ENCODE assay signal across 1 cellular context in the genomic region with DNA sequence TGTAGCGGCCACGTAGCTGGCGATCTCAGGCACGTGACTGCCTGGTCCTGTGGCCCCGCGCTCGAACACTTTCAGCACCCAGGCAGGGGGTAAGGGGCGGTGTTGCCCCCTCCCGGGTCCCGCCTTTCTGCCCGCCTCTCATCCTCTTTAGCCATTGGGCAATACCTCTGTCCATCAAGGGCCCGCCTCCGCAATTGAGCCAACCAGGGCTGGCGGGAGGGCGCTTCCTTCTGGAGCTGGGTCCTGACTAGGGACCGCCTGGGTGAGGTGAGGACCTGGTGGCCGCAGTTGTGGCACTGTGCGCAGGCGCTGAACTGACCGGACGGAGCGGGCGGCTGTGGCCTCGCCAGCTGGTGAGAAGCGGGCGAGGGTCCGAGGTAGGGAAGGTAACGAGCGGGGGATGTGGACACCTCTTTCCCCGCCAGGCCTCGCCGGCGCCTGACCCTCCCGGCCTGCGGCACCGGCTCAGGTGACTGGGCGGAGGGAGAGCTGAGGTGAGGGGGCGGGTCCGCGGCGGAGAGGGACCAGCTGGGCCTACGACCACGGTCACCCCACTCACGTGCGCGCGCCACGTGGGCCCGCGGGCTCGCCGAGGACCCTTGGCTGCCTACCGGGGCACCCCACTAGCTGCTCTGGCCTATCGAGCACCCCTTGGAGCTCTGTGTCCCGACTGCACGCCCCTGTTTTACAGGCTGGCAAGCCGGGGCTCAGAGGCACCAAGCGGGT.
TF ChIP-seq lines count a peak whose summit lies in the region.

A gene with protein sequence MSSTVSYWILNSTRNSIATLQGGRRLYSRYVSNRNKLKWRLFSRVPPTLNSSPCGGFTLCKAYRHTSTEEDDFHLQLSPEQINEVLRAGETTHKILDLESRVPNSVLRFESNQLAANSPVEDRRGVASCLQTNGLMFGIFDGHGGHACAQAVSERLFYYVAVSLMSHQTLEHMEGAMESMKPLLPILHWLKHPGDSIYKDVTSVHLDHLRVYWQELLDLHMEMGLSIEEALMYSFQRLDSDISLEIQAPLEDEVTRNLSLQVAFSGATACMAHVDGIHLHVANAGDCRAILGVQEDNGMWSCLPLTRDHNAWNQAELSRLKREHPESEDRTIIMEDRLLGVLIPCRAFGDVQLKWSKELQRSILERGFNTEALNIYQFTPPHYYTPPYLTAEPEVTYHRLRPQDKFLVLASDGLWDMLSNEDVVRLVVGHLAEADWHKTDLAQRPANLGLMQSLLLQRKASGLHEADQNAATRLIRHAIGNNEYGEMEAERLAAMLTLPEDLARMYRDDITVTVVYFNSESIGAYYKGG (plus strand): TSS at position 228 of the 726 bp plus-strand sequence. CDS start 3,770 bp downstream, outside the sequence.

TF ChIP-seq in HepG2, 621 proteins besides CTCF, POLR2A, EP300 and RAD21 (continued from another document and continues in another):
- TF ChIP-seq, protein P1, sequence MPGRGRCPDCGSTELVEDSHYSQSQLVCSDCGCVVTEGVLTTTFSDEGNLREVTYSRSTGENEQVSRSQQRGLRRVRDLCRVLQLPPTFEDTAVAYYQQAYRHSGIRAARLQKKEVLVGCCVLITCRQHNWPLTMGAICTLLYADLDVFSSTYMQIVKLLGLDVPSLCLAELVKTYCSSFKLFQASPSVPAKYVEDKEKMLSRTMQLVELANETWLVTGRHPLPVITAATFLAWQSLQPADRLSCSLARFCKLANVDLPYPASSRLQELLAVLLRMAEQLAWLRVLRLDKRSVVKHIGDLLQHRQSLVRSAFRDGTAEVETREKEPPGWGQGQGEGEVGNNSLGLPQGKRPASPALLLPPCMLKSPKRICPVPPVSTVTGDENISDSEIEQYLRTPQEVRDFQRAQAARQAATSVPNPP (CRISPR knock-in tag; IDR thresholded peaks at IDR 0.05) = peak; percentile 84; the same call in 1 of the 2 replicates
- TF ChIP-seq PCBP1 (IDR thresholded peaks at IDR 0.05; ENCODE audit: borderline replicate concordance, low read depth, low read length) (peak; percentile 44; the same call in 1 of the 2 replicates), ZNF251 (CRISPR knock-in tag; IDR thresholded peaks at IDR 0.05) (peak; percentile 88; the same call in 1 of the 2 replicates), ZNF367 (CRISPR knock-in tag; IDR thresholded peaks at IDR 0.05; ENCODE audit: borderline replicate concordance) (no peak), ZNF589 (CRISPR knock-in tag; conservative IDR thresholded peaks at IDR 0.05) (peak; percentile 89), TBX2 (CRISPR knock-in tag; IDR thresholded peaks at IDR 0.05; ENCODE audit: borderline replicate concordance) (peak; percentile 86), ZNF296 (CRISPR knock-in tag; conservative IDR thresholded peaks at IDR 0.05) (peak; percentile 84), ZNF773 (CRISPR knock-in tag; IDR thresholded peaks at IDR 0.05; ENCODE audit: borderline replicate concordance) (peak; percentile 74), DNMT1 (CRISPR knock-in tag; IDR thresholded peaks at IDR 0.05) (peak; percentile 93), TARDBP (CRISPR knock-in tag; IDR thresholded peaks at IDR 0.05) (peak; percentile 87), ZNF891 (CRISPR knock-in tag; IDR thresholded peaks at IDR 0.05) (peak; percentile 88), ZNF878 (CRISPR knock-in tag; IDR thresholded peaks at IDR 0.05) (peak; percentile 70; the same call in 1 of the 2 replicates), SALL2 (CRISPR knock-in tag; IDR thresholded peaks at IDR 0.05) (peak; percentile 85), SIN3A (IDR thresholded peaks at IDR 0.05; ENCODE audit: borderline replicate concordance, low read depth, low read length) (no peak; the same call in 1 of the 2 replicates), MIER2 (CRISPR knock-in tag; IDR thresholded peaks at IDR 0.05) (no peak; the same call in 1 of the 2 replicates), ZNF207 (IDR thresholded peaks at IDR 0.05; ENCODE audit: borderline replicate concordance) (no peak), ZNF205 (CRISPR knock-in tag; IDR thresholded peaks at IDR 0.05) (peak; percentile 61; the same call in 1 of the 2 replicates), KLF16 (CRISPR knock-in tag; IDR thresholded peaks at IDR 0.05) (peak; percentile 88 to 93; a peak in 3 of 4 replicates), TCF12 (IDR thresholded peaks at IDR 0.05) (no peak), TCF12 (CRISPR knock-in tag; IDR thresholded peaks at IDR 0.05) (peak; percentile 80), BCL6 (CRISPR knock-in tag; IDR thresholded peaks at IDR 0.05) (peak; percentile 48), ZNF546 (CRISPR knock-in tag; conservative IDR thresholded peaks at IDR 0.05) (peak; percentile 98), RXRA (CRISPR knock-in tag; IDR thresholded peaks at IDR 0.05) (peak; percentile 90), ZNF577 (CRISPR knock-in tag; IDR thresholded peaks at IDR 0.05; ENCODE audit: borderline replicate concordance, low read depth) (peak; percentile 90; the same call in 1 of the 2 replicates), KDM5B (CRISPR knock-in tag; IDR thresholded peaks at IDR 0.05; ENCODE audit: borderline replicate concordance) (peak; percentile 99), ZBTB42 (CRISPR knock-in tag; IDR thresholded peaks at IDR 0.05) (peak; percentile 90), ZNF431 (CRISPR knock-in tag; IDR thresholded peaks at IDR 0.05; ENCODE audit: borderline replicate concordance, low read depth) (peak; percentile 61; the same call in 1 of the 2 replicates), ZNF274 (CRISPR knock-in tag; IDR thresholded peaks at IDR 0.05) (peak; percentile 92; the same call in 1 of the 2 replicates), PAX8 (CRISPR knock-in tag; IDR thresholded peaks at IDR 0.05; ENCODE audit: borderline replicate concordance) (peak; percentile 60; the same call in 1 of the 2 replicates), ZNF335 (CRISPR knock-in tag; IDR thresholded peaks at IDR 0.05) (peak; percentile 91)
- TF ChIP-seq, protein P2, sequence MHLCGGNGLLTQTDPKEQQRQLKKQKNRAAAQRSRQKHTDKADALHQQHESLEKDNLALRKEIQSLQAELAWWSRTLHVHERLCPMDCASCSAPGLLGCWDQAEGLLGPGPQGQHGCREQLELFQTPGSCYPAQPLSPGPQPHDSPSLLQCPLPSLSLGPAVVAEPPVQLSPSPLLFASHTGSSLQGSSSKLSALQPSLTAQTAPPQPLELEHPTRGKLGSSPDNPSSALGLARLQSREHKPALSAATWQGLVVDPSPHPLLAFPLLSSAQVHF (CRISPR knock-in tag; IDR thresholded peaks at IDR 0.05) = peak; percentile 76
- TF ChIP-seq, protein P3, sequence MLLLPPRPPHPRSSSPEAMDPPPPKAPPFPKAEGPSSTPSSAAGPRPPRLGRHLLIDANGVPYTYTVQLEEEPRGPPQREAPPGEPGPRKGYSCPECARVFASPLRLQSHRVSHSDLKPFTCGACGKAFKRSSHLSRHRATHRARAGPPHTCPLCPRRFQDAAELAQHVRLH (CRISPR knock-in tag; IDR thresholded peaks at IDR 0.05; ENCODE audit: borderline replicate concordance, low read depth) = peak; percentile 92; the same call in 1 of the 2 replicates
- TF ChIP-seq, protein P4, sequence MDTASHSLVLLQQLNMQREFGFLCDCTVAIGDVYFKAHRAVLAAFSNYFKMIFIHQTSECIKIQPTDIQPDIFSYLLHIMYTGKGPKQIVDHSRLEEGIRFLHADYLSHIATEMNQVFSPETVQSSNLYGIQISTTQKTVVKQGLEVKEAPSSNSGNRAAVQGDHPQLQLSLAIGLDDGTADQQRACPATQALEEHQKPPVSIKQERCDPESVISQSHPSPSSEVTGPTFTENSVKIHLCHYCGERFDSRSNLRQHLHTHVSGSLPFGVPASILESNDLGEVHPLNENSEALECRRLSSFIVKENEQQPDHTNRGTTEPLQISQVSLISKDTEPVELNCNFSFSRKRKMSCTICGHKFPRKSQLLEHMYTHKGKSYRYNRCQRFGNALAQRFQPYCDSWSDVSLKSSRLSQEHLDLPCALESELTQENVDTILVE (CRISPR knock-in tag; IDR thresholded peaks at IDR 0.05) = peak; percentile 79
- TF ChIP-seq, protein P5, sequence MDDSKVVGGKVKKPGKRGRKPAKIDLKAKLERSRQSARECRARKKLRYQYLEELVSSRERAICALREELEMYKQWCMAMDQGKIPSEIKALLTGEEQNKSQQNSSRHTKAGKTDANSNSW (CRISPR knock-in tag; IDR thresholded peaks at IDR 0.05; ENCODE audit: borderline replicate concordance) = peak; percentile 96; the same call in 1 of the 2 replicates
- TF ChIP-seq, protein P6, sequence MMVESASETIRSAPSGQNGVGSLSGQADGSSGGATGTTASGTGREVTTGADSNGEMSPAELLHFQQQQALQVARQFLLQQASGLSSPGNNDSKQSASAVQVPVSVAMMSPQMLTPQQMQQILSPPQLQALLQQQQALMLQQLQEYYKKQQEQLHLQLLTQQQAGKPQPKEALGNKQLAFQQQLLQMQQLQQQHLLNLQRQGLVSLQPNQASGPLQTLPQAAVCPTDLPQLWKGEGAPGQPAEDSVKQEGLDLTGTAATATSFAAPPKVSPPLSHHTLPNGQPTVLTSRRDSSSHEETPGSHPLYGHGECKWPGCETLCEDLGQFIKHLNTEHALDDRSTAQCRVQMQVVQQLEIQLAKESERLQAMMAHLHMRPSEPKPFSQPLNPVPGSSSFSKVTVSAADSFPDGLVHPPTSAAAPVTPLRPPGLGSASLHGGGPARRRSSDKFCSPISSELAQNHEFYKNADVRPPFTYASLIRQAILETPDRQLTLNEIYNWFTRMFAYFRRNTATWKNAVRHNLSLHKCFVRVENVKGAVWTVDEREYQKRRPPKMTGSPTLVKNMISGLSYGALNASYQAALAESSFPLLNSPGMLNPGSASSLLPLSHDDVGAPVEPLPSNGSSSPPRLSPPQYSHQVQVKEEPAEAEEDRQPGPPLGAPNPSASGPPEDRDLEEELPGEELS (CRISPR knock-in tag; IDR thresholded peaks at IDR 0.05) = peak; percentile 8
- TF ChIP-seq, protein P7, sequence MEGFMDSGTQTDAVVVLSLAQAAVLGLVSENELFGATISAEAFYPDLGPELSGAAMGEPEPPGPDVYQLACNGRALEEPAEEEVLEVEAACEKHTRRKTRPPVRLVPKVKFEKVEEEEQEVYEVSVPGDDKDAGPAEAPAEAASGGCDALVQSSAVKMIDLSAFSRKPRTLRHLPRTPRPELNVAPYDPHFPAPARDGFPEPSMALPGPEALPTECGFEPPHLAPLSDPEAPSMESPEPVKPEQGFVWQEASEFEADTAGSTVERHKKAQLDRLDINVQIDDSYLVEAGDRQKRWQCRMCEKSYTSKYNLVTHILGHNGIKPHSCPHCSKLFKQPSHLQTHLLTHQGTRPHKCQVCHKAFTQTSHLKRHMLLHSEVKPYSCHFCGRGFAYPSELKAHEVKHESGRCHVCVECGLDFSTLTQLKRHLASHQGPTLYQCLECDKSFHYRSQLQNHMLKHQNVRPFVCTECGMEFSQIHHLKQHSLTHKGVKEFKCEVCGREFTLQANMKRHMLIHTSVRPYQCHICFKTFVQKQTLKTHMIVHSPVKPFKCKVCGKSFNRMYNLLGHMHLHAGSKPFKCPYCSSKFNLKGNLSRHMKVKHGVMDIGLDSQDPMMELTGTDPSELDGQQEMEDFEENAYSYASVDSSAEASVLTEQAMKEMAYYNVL (CRISPR knock-in tag; IDR thresholded peaks at IDR 0.05; ENCODE audit: borderline replicate concordance) = peak; percentile 69
- TF ChIP-seq, protein P8, sequence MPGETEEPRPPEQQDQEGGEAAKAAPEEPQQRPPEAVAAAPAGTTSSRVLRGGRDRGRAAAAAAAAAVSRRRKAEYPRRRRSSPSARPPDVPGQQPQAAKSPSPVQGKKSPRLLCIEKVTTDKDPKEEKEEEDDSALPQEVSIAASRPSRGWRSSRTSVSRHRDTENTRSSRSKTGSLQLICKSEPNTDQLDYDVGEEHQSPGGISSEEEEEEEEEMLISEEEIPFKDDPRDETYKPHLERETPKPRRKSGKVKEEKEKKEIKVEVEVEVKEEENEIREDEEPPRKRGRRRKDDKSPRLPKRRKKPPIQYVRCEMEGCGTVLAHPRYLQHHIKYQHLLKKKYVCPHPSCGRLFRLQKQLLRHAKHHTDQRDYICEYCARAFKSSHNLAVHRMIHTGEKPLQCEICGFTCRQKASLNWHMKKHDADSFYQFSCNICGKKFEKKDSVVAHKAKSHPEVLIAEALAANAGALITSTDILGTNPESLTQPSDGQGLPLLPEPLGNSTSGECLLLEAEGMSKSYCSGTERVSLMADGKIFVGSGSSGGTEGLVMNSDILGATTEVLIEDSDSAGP (CRISPR knock-in tag; IDR thresholded peaks at IDR 0.05; ENCODE audit: borderline replicate concordance) = peak; percentile 91; the same call in 1 of the 2 replicates
- TF ChIP-seq, protein P9, sequence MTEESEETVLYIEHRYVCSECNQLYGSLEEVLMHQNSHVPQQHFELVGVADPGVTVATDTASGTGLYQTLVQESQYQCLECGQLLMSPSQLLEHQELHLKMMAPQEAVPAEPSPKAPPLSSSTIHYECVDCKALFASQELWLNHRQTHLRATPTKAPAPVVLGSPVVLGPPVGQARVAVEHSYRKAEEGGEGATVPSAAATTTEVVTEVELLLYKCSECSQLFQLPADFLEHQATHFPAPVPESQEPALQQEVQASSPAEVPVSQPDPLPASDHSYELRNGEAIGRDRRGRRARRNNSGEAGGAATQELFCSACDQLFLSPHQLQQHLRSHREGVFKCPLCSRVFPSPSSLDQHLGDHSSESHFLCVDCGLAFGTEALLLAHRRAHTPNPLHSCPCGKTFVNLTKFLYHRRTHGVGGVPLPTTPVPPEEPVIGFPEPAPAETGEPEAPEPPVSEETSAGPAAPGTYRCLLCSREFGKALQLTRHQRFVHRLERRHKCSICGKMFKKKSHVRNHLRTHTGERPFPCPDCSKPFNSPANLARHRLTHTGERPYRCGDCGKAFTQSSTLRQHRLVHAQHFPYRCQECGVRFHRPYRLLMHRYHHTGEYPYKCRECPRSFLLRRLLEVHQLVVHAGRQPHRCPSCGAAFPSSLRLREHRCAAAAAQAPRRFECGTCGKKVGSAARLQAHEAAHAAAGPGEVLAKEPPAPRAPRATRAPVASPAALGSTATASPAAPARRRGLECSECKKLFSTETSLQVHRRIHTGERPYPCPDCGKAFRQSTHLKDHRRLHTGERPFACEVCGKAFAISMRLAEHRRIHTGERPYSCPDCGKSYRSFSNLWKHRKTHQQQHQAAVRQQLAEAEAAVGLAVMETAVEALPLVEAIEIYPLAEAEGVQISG (CRISPR knock-in tag; IDR thresholded peaks at IDR 0.05) = peak; percentile 78; the same call in 1 of the 2 replicates
- TF ChIP-seq, protein P10, sequence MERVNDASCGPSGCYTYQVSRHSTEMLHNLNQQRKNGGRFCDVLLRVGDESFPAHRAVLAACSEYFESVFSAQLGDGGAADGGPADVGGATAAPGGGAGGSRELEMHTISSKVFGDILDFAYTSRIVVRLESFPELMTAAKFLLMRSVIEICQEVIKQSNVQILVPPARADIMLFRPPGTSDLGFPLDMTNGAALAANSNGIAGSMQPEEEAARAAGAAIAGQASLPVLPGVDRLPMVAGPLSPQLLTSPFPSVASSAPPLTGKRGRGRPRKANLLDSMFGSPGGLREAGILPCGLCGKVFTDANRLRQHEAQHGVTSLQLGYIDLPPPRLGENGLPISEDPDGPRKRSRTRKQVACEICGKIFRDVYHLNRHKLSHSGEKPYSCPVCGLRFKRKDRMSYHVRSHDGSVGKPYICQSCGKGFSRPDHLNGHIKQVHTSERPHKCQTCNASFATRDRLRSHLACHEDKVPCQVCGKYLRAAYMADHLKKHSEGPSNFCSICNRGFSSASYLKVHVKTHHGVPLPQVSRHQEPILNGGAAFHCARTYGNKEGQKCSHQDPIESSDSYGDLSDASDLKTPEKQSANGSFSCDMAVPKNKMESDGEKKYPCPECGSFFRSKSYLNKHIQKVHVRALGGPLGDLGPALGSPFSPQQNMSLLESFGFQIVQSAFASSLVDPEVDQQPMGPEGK (CRISPR knock-in tag; IDR thresholded peaks at IDR 0.05) = peak; percentile 99
